19 cellular contexts compared by ENCODE assay signal in the genomic region with DNA sequence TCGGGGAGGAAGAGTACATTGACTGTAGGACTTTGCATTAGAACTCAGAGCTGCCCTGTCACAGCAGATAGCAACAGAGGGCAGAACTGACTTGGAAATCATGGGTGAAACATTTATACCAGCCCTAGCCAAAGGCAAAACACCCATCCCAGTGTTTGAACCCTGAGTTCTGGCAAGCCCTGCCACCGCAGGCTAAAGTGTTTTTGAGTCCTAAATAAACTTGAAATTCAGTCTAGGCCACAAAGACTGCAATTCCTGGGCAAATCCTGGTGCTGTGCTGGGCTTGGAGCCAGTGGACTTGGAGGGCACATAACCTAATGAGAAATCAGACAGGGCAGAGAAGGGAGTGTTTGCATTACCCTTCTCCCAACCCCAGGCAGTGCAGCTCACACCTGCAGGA.
"Had no signal": no experiment of that assay in that cellular context is flagged by ENCODE, and none has a peak within 500 bp of the region (broad histone marks: within the 10 kb centered on the region; RNA-seq: fewer than 3 reads in every experiment).

No MANE protein-coding gene starts in this region.

- H3K4me1 Mint-ChIP-seq: naive thymus-derived CD4-positive, alpha-beta T cell had no signal

- H3K27me3 Mint-ChIP-seq: naive thymus-derived CD4-positive, alpha-beta T cell; type B pancreatic cell had no signal

- DNase-seq: cortex of kidney; dorsolateral prefrontal cortex; effector memory CD4-positive, alpha-beta T cell; gastrocnemius medialis; glutamatergic neuron; islet precursor cell; left lung; mesendoderm; naive thymus-derived CD4-positive, alpha-beta T cell; posterior cingulate gyrus; sigmoid colon; stimulated activated CD4-positive, alpha-beta T cell treated with anti-CD3 and anti-CD28 coated beads, Interleukin-12 subunit alpha, Interleukin-12 subunit beta, amount 100 ng/mL, for 4 hours; stimulated activated naive CD4-positive, alpha-beta T cell treated with Interleukin-2 at 50 U/mL for 16 hours had no signal

- H3K36me3 Mint-ChIP-seq: naive thymus-derived CD4-positive, alpha-beta T cell; type B pancreatic cell had no signal

- H3K4me3 ChIP-seq: dorsolateral prefrontal cortex, esophagus muscularis mucosa, gastrocnemius medialis, left lung, lung, sigmoid colon, skin epidermis had no signal

- H3K27me3 ChIP-seq: dorsolateral prefrontal cortex, esophagus muscularis mucosa, gastrocnemius medialis, left lung, neutrophil, sigmoid colon had no signal

- H3K36me3 ChIP-seq: esophagus muscularis mucosa, gastrocnemius medialis, left lung, neutrophil, sigmoid colon had no signal

- H3K4me3 Mint-ChIP-seq: naive thymus-derived CD4-positive, alpha-beta T cell; type B pancreatic cell had no signal

- H3K27ac ChIP-seq: dorsolateral prefrontal cortex, epithelial cell of prostate, esophagus muscularis mucosa, gastrocnemius medialis, left lung, neutrophil, sigmoid colon, skin epidermis had no signal

- H3K27ac Mint-ChIP-seq: type B pancreatic cell had no signal

- H3K4me1 ChIP-seq: esophagus muscularis mucosa, gastrocnemius medialis, left lung, sigmoid colon had no signal

- H3K9me3 ChIP-seq: esophagus muscularis mucosa, gastrocnemius medialis, neutrophil had no signal
